9 cellular contexts compared by ENCODE assay signal in genomic region chr6:12608016-12608860, GRCh38.
DNase-seq lines count a peak whose midpoint lies in the region; ATAC-seq and TF ChIP-seq lines count a peak whose summit lies in the region.
"Had no signal": no experiment of that assay in that cellular context is flagged by ENCODE, and none has a peak within 500 bp of the region (broad histone marks: within the 10 kb centered on the region; RNA-seq: fewer than 3 reads in every experiment).

No MANE protein-coding gene starts in this region.

- H3K4me1 Mint-ChIP-seq in endodermal cell (no peaks in the 10 kb centered on the region), progenitor cell of endocrine pancreas (ENCODE audit: low read depth) (no peaks in the 10 kb centered on the region)
- H3K4me1 Mint-ChIP-seq: activated naive CD4-positive, alpha-beta T cell treated with anti-CD3 and anti-CD28 coated beads, Interleukin-2, amount 50 U/mL, for 24 hours had no signal

- H3K27ac ChIP-seq in left lung (peak overlapping the region in 1 of 2 donors; percentile 51), substantia nigra (ENCODE audit: low read depth, low read length, poor library complexity, severe bottlenecking) (no peak overlapping the region), endodermal cell (ENCODE audit: low read depth, low read length) (no peak overlapping the region)

- H3K4me3 Mint-ChIP-seq in endodermal cell (no peak overlapping the region), progenitor cell of endocrine pancreas (ENCODE audit: low read depth) (no peak overlapping the region)
- H3K4me3 Mint-ChIP-seq: activated naive CD4-positive, alpha-beta T cell treated with anti-CD3 and anti-CD28 coated beads, Interleukin-2, amount 50 U/mL, for 24 hours had no signal

- TF ChIP-seq CTCF in fibroblast of pulmonary artery (IDR thresholded peaks at IDR 0.05; ENCODE audit: low read length, missing control alignments) (no peak), left lung (IDR thresholded peaks at IDR 0.05) (no peak), endodermal cell (conservative IDR thresholded peaks at IDR 0.05) (no peak), progenitor cell of endocrine pancreas (IDR thresholded peaks at IDR 0.05; ENCODE audit: unreplicated experiment) (no peak)

- WGBS in endodermal cell (ENCODE audit: insufficient coverage in 1 of 2, insufficient read length in 1 of 2), 2 experiments: 94 to 96% methylated on average over 7 to 8 of the region's 8 CpGs

- no peaks in the 10 kb centered on the region for H3K9me3 ChIP-seq in left lung
- no peaks in the 10 kb centered on the region for H3K9me3 ChIP-seq in endodermal cell (ENCODE audit: control insufficient read depth, low read length)

- DNase-seq in EL (peak; percentile 70), HT1080 (ENCODE audit: low read depth) (peak; percentile 77), fibroblast of pulmonary artery (ENCODE audit: low read depth) (peak; percentile 33), left lung (no peak), substantia nigra (lab: John Stamatoyannopoulos, UW) (no peak), endodermal cell (no peak), progenitor cell of endocrine pancreas (ENCODE audit: low spot score, unreplicated experiment) (no peak)

- no peaks in the 10 kb centered on the region for H3K27me3 Mint-ChIP-seq in endodermal cell (ENCODE audit: insufficient read depth)
- H3K27me3 Mint-ChIP-seq in progenitor cell of endocrine pancreas: peaks cover 17% of the 10 kb centered on the region

- H3K27me3 ChIP-seq in left lung: no peaks in the 10 kb centered on the region
- no peaks in the 10 kb centered on the region for H3K27me3 ChIP-seq in endodermal cell (ENCODE audit: control insufficient read depth, insufficient read depth, low read length, poor library complexity, severe bottlenecking)

- ATAC-seq in GM21576 (IDR thresholded peaks at IDR 0.05; ENCODE audit: unreplicated experiment): peak; percentile 76
- no peak for ATAC-seq in left lung

- H3K27ac Mint-ChIP-seq in endodermal cell (no peak overlapping the region), progenitor cell of endocrine pancreas (no peak overlapping the region)
- H3K27ac Mint-ChIP-seq: activated naive CD4-positive, alpha-beta T cell treated with anti-CD3 and anti-CD28 coated beads, Interleukin-2, amount 50 U/mL, for 24 hours had no signal

- H3K36me3 Mint-ChIP-seq in endodermal cell (ENCODE audit: low read depth) (no peaks in the 10 kb centered on the region), progenitor cell of endocrine pancreas (ENCODE audit: insufficient read depth) (no peaks in the 10 kb centered on the region)
- H3K36me3 Mint-ChIP-seq: activated naive CD4-positive, alpha-beta T cell treated with anti-CD3 and anti-CD28 coated beads, Interleukin-2, amount 50 U/mL, for 24 hours had no signal

- intact Hi-C loops in left lung (cut with DNase I): loop anchor here in 1 of 2 donors (10.0 kb wide), 1 partner anchor 1023 kb away; no protein-coding TSS in a partner anchor

- H3K9ac ChIP-seq in endodermal cell (ENCODE audit: extremely low read depth, low read length, poor library complexity, severe bottlenecking): no peak overlapping the region

- H3K4me1 ChIP-seq in left lung (peaks cover 0 to 17% of the 10 kb centered on the region in 2 donors), endodermal cell (ENCODE audit: control insufficient read depth, insufficient read depth, low read length) (no peaks in the 10 kb centered on the region)

- no peaks in the 10 kb centered on the region for H3K36me3 ChIP-seq in left lung
- no peaks in the 10 kb centered on the region for H3K36me3 ChIP-seq in endodermal cell (ENCODE audit: control insufficient read depth, insufficient read depth, low read length)

- H3K9me3 Mint-ChIP-seq in endodermal cell (no peaks in the 10 kb centered on the region), progenitor cell of endocrine pancreas (ENCODE audit: low read depth) (no peaks in the 10 kb centered on the region)
- H3K9me3 Mint-ChIP-seq: activated naive CD4-positive, alpha-beta T cell treated with anti-CD3 and anti-CD28 coated beads, Interleukin-2, amount 50 U/mL, for 24 hours had no signal

- no peak overlapping the region for H3K4me3 ChIP-seq in fibroblast of pulmonary artery (replicated peaks; ENCODE audit: low read depth, low read length)
- no peak overlapping the region for H3K4me3 ChIP-seq in left lung
- no peak overlapping the region for H3K4me3 ChIP-seq in endodermal cell (ENCODE audit: low read length)

Comparison
In these comparisons a context has a peak if more than half of its experiments do, and no peak if none do; other contexts are left out.
1. DNase-seq: peak in EL (single experiment), HT1080 (single experiment) and fibroblast of pulmonary artery (single experiment); none in left lung (0 of 2), substantia nigra (0 of 49), endodermal cell (single experiment) and progenitor cell of endocrine pancreas (single experiment).